Comparison of ENCODE assay signal across 17 cellular contexts in genomic region chr1:241352401-241352800, GRCh38. TPM values are rescaled to one million over a fixed set of nuclear protein-coding genes. Genes with fewer than 3 reads are reported as not detected.
A peak's percentile ranks its signal among the peaks of the same experiment; 100 is the strongest.
DNase-seq lines count a peak whose midpoint lies in the region; ATAC-seq and TF ChIP-seq lines count a peak whose summit lies in the region.
"Had no signal": no experiment of that assay in that cellular context is flagged by ENCODE, and none has a peak within 500 bp of the region (broad histone marks: within the 10 kb centered on the region; RNA-seq: fewer than 3 reads in every experiment).

No MANE protein-coding gene starts in this region.

- H3K27ac Mint-ChIP-seq in MCF 10A (ENCODE audit: low read depth, unreplicated experiment): no peak overlapping the region
- H3K27ac Mint-ChIP-seq: CD4-positive, CD25-positive, alpha-beta regulatory T cell; CD8-positive, alpha-beta memory T cell; H9; IgD-negative memory B cell had no signal

- no peaks in the 10 kb centered on the region for H3K36me3 Mint-ChIP-seq in MCF 10A (ENCODE audit: insufficient read depth, unreplicated experiment)
- H3K36me3 Mint-ChIP-seq: CD4-positive, CD25-positive, alpha-beta regulatory T cell; CD8-positive, alpha-beta memory T cell had no signal

- POLR2A ChIA-PET in MCF 10A (lab: Yijun Ruan, JAX): no interaction called here

- H3K4me1 ChIP-seq in breast epithelium (no peaks in the 10 kb centered on the region), lower lobe of right lung (no peaks in the 10 kb centered on the region)
- H3K4me1 ChIP-seq: BE2C had no signal

- H3K36me3 ChIP-seq in breast epithelium (no peaks in the 10 kb centered on the region), lower lobe of right lung (no peaks in the 10 kb centered on the region)
- H3K36me3 ChIP-seq: BE2C had no signal

- no peaks in the 10 kb centered on the region for H3K27me3 Mint-ChIP-seq in MCF 10A (ENCODE audit: insufficient read depth, unreplicated experiment)

- no peak overlapping the region for H3K4me3 ChIP-seq in breast epithelium
- no peak overlapping the region for H3K4me3 ChIP-seq in lower lobe of right lung
- H3K4me3 ChIP-seq: GM12878 had no signal

- ATAC-seq in lower lobe of right lung: no peak
- ATAC-seq: GM12878, HepG2 had no signal

- H3K4me1 Mint-ChIP-seq in MCF 10A (ENCODE audit: insufficient read depth, unreplicated experiment): no peaks in the 10 kb centered on the region

- H3K9me3 ChIP-seq in breast epithelium (no peaks in the 10 kb centered on the region), lower lobe of right lung (no peaks in the 10 kb centered on the region)
- H3K9me3 ChIP-seq: BE2C had no signal

- CTCF ChIA-PET in MCF 10A (lab: Yijun Ruan, JAX): no interaction called here

- H3K9me3 Mint-ChIP-seq in MCF 10A (ENCODE audit: unreplicated experiment): no peaks in the 10 kb centered on the region
- H3K9me3 Mint-ChIP-seq: H9, IgD-negative memory B cell had no signal

- H3K27me3 ChIP-seq in breast epithelium (peaks cover 0 to 4% of the 10 kb centered on the region in 2 donors), lower lobe of right lung (ENCODE audit: low read depth) (peaks cover 26% of the 10 kb centered on the region)

- no peak for TF ChIP-seq POLR2A in breast epithelium (IDR thresholded peaks at IDR 0.05)

- H3K27ac ChIP-seq in breast epithelium (no peak overlapping the region), lower lobe of right lung (no peak overlapping the region)

- intact Hi-C loops in MCF 10A (cut with micrococcal nuclease): no loop called here
- intact Hi-C loops in breast epithelium (cut with DNase I; ENCODE audit: low total_unique reads): no loop called here
- intact Hi-C loops in lower lobe of right lung (cut with DNase I): no loop called here

- no peak overlapping the region for H3K4me3 Mint-ChIP-seq in MCF 10A (ENCODE audit: unreplicated experiment)
- H3K4me3 Mint-ChIP-seq: CD4-positive, CD25-positive, alpha-beta regulatory T cell; CD8-positive, alpha-beta memory T cell; H9; IgD-negative memory B cell had no signal

- BruUV-seq in MCF 10A (replicated peaks; lab: Mats Ljungman, UMichigan): no TSS peak

- peak; percentile 3 for DNase-seq in NCI-H2196 (lab: John Stamatoyannopoulos, UW; ENCODE audit: unreplicated experiment)
- DNase-seq in NCI-H2196 treated with DMSO at 0.1 percent for 48 hours (lab: John Stamatoyannopoulos, UW; ENCODE audit: unreplicated experiment): no peak
- peak; percentile 36 for DNase-seq in MCF 10A (ENCODE audit: unreplicated experiment)
- no peak for DNase-seq in breast epithelium (ENCODE audit: low spot score in 2 of 2)
- peak; percentile 42 for DNase-seq in NCI-H2029 treated with DMSO at 0.1 percent for 48 hours (lab: John Stamatoyannopoulos, UW)
- no peak for DNase-seq in lower lobe of right lung
- no peak for DNase-seq in DMS 273 (lab: John Stamatoyannopoulos, UW; ENCODE audit: unreplicated experiment)
- DNase-seq: ACHN; BE2C; CD4-positive, CD25-positive, alpha-beta regulatory T cell; CD8-positive, alpha-beta memory T cell; COR-L47; DMS79 treated with DMSO at 0.1 percent for 48 hours; H9 had no signal

- no peak for TF ChIP-seq CTCF in MCF 10A (IDR thresholded peaks at IDR 0.05; ENCODE audit: unreplicated experiment)
- TF ChIP-seq CTCF in breast epithelium (IDR thresholded peaks at IDR 0.05): no peak
- TF ChIP-seq CTCF in lower lobe of right lung (IDR thresholded peaks at IDR 0.05): no peak

RNA-seq across cellular contexts. Expression of gene RGS7, which starts 4.6 kb away (rescaled TPM):
- total RNA-seq in MCF 10A (2022): 0.42 and 0.61 TPM in 2 replicates
- under 1 TPM in 1 of 3 donors, not detected in 2; 0.16 TPM for total RNA-seq in breast epithelium
- total RNA-seq in lower lobe of right lung: 0.21 TPM
- total RNA-seq: CD4-positive, CD25-positive, alpha-beta regulatory T cell; CD8-positive, alpha-beta memory T cell; GM12878; HepG2 had no signal

Comparison
In these comparisons a context has a peak if more than half of its experiments do, and no peak if none do; other contexts are left out.
1. DNase-seq: peak in NCI-H2196 (single experiment), MCF 10A (single experiment) and NCI-H2029 treated with DMSO at 0.1 percent for 48 hours (single experiment); none in NCI-H2196 treated with DMSO at 0.1 percent for 48 hours (single experiment), breast epithelium (0 of 2), lower lobe of right lung (single experiment) and DMS 273 (single experiment).